In the genomic region with DNA sequence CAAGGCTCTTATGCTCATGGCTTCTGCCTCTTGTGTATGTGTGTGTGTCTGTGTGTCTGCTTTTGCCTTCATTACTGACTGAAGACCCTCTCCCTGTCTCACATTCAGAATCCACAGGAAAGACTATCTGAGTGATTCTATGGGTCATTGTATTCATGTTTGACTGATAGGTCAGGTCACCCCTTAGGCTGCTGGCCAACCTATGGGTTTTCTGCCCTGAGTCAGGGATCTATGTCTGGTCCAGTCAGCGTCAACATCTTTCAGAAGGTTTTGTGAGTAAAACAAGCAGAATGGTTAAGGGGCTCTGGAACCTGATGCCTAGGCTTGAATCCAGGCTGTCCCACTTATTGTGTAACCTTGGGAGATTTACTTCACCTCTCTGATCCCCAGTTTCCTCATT, we compare ENCODE assay signal across 1 cellular context.
TF ChIP-seq lines count a peak whose summit lies in the region.

No MANE protein-coding gene starts in this region.

TF ChIP-seq in WTC11, 78 proteins besides CTCF, POLR2A, EP300 and RAD21 (continued from another document):
- TF ChIP-seq, protein P1, sequence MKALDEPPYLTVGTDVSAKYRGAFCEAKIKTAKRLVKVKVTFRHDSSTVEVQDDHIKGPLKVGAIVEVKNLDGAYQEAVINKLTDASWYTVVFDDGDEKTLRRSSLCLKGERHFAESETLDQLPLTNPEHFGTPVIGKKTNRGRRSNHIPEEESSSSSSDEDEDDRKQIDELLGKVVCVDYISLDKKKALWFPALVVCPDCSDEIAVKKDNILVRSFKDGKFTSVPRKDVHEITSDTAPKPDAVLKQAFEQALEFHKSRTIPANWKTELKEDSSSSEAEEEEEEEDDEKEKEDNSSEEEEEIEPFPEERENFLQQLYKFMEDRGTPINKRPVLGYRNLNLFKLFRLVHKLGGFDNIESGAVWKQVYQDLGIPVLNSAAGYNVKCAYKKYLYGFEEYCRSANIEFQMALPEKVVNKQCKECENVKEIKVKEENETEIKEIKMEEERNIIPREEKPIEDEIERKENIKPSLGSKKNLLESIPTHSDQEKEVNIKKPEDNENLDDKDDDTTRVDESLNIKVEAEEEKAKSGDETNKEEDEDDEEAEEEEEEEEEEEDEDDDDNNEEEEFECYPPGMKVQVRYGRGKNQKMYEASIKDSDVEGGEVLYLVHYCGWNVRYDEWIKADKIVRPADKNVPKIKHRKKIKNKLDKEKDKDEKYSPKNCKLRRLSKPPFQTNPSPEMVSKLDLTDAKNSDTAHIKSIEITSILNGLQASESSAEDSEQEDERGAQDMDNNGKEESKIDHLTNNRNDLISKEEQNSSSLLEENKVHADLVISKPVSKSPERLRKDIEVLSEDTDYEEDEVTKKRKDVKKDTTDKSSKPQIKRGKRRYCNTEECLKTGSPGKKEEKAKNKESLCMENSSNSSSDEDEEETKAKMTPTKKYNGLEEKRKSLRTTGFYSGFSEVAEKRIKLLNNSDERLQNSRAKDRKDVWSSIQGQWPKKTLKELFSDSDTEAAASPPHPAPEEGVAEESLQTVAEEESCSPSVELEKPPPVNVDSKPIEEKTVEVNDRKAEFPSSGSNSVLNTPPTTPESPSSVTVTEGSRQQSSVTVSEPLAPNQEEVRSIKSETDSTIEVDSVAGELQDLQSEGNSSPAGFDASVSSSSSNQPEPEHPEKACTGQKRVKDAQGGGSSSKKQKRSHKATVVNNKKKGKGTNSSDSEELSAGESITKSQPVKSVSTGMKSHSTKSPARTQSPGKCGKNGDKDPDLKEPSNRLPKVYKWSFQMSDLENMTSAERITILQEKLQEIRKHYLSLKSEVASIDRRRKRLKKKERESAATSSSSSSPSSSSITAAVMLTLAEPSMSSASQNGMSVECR (CRISPR knock-in tag; IDR thresholded peaks at IDR 0.05; ENCODE audit: borderline replicate concordance): no peak
- TF ChIP-seq NFYB (CRISPR knock-in tag; conservative IDR thresholded peaks at IDR 0.05; ENCODE audit: low read depth) (no peak), TEAD4 (CRISPR knock-in tag; IDR thresholded peaks at IDR 0.05) (no peak), RORB (CRISPR knock-in tag; IDR thresholded peaks at IDR 0.05) (no peak), SMAD3 (CRISPR knock-in tag; IDR thresholded peaks at IDR 0.05; ENCODE audit: borderline replicate concordance) (no peak), JAZF1 (CRISPR knock-in tag; IDR thresholded peaks at IDR 0.05) (no peak), NR1H2 (CRISPR knock-in tag; IDR thresholded peaks at IDR 0.05) (no peak)
- TF ChIP-seq, protein P2, sequence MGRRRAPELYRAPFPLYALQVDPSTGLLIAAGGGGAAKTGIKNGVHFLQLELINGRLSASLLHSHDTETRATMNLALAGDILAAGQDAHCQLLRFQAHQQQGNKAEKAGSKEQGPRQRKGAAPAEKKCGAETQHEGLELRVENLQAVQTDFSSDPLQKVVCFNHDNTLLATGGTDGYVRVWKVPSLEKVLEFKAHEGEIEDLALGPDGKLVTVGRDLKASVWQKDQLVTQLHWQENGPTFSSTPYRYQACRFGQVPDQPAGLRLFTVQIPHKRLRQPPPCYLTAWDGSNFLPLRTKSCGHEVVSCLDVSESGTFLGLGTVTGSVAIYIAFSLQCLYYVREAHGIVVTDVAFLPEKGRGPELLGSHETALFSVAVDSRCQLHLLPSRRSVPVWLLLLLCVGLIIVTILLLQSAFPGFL (CRISPR knock-in tag; IDR thresholded peaks at IDR 0.05; ENCODE audit: borderline replicate concordance): no peak
- TF ChIP-seq, protein P3, sequence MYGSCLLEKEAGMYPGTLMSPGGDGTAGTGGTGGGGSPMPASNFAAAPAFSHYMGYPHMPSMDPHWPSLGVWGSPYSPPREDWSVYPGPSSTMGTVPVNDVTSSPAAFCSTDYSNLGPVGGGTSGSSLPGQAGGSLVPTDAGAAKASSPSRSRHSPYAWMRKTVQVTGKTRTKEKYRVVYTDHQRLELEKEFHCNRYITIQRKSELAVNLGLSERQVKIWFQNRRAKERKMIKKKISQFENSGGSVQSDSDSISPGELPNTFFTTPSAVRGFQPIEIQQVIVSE (CRISPR knock-in tag; IDR thresholded peaks at IDR 0.05; ENCODE audit: borderline replicate concordance): no peak
- TF ChIP-seq, protein P4, sequence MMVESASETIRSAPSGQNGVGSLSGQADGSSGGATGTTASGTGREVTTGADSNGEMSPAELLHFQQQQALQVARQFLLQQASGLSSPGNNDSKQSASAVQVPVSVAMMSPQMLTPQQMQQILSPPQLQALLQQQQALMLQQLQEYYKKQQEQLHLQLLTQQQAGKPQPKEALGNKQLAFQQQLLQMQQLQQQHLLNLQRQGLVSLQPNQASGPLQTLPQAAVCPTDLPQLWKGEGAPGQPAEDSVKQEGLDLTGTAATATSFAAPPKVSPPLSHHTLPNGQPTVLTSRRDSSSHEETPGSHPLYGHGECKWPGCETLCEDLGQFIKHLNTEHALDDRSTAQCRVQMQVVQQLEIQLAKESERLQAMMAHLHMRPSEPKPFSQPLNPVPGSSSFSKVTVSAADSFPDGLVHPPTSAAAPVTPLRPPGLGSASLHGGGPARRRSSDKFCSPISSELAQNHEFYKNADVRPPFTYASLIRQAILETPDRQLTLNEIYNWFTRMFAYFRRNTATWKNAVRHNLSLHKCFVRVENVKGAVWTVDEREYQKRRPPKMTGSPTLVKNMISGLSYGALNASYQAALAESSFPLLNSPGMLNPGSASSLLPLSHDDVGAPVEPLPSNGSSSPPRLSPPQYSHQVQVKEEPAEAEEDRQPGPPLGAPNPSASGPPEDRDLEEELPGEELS (CRISPR knock-in tag; IDR thresholded peaks at IDR 0.05): no peak
- TF ChIP-seq, protein P5, sequence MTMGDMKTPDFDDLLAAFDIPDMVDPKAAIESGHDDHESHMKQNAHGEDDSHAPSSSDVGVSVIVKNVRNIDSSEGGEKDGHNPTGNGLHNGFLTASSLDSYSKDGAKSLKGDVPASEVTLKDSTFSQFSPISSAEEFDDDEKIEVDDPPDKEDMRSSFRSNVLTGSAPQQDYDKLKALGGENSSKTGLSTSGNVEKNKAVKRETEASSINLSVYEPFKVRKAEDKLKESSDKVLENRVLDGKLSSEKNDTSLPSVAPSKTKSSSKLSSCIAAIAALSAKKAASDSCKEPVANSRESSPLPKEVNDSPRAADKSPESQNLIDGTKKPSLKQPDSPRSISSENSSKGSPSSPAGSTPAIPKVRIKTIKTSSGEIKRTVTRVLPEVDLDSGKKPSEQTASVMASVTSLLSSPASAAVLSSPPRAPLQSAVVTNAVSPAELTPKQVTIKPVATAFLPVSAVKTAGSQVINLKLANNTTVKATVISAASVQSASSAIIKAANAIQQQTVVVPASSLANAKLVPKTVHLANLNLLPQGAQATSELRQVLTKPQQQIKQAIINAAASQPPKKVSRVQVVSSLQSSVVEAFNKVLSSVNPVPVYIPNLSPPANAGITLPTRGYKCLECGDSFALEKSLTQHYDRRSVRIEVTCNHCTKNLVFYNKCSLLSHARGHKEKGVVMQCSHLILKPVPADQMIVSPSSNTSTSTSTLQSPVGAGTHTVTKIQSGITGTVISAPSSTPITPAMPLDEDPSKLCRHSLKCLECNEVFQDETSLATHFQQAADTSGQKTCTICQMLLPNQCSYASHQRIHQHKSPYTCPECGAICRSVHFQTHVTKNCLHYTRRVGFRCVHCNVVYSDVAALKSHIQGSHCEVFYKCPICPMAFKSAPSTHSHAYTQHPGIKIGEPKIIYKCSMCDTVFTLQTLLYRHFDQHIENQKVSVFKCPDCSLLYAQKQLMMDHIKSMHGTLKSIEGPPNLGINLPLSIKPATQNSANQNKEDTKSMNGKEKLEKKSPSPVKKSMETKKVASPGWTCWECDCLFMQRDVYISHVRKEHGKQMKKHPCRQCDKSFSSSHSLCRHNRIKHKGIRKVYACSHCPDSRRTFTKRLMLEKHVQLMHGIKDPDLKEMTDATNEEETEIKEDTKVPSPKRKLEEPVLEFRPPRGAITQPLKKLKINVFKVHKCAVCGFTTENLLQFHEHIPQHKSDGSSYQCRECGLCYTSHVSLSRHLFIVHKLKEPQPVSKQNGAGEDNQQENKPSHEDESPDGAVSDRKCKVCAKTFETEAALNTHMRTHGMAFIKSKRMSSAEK (CRISPR knock-in tag; IDR thresholded peaks at IDR 0.05; ENCODE audit: borderline replicate concordance): no peak
- TF ChIP-seq, protein P6, sequence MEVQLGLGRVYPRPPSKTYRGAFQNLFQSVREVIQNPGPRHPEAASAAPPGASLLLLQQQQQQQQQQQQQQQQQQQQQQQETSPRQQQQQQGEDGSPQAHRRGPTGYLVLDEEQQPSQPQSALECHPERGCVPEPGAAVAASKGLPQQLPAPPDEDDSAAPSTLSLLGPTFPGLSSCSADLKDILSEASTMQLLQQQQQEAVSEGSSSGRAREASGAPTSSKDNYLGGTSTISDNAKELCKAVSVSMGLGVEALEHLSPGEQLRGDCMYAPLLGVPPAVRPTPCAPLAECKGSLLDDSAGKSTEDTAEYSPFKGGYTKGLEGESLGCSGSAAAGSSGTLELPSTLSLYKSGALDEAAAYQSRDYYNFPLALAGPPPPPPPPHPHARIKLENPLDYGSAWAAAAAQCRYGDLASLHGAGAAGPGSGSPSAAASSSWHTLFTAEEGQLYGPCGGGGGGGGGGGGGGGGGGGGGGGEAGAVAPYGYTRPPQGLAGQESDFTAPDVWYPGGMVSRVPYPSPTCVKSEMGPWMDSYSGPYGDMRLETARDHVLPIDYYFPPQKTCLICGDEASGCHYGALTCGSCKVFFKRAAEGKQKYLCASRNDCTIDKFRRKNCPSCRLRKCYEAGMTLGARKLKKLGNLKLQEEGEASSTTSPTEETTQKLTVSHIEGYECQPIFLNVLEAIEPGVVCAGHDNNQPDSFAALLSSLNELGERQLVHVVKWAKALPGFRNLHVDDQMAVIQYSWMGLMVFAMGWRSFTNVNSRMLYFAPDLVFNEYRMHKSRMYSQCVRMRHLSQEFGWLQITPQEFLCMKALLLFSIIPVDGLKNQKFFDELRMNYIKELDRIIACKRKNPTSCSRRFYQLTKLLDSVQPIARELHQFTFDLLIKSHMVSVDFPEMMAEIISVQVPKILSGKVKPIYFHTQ (CRISPR knock-in tag; IDR thresholded peaks at IDR 0.05): no peak
- TF ChIP-seq, protein P7, sequence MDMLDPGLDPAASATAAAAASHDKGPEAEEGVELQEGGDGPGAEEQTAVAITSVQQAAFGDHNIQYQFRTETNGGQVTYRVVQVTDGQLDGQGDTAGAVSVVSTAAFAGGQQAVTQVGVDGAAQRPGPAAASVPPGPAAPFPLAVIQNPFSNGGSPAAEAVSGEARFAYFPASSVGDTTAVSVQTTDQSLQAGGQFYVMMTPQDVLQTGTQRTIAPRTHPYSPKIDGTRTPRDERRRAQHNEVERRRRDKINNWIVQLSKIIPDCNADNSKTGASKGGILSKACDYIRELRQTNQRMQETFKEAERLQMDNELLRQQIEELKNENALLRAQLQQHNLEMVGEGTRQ (CRISPR knock-in tag; IDR thresholded peaks at IDR 0.05): no peak
- TF ChIP-seq, protein P8, sequence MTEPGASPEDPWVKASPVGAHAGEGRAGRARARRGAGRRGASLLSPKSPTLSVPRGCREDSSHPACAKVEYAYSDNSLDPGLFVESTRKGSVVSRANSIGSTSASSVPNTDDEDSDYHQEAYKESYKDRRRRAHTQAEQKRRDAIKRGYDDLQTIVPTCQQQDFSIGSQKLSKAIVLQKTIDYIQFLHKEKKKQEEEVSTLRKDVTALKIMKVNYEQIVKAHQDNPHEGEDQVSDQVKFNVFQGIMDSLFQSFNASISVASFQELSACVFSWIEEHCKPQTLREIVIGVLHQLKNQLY (CRISPR knock-in tag; IDR thresholded peaks at IDR 0.05): no peak
